Comparison of ENCODE assay signal across 8 cellular contexts in the genomic region with DNA sequence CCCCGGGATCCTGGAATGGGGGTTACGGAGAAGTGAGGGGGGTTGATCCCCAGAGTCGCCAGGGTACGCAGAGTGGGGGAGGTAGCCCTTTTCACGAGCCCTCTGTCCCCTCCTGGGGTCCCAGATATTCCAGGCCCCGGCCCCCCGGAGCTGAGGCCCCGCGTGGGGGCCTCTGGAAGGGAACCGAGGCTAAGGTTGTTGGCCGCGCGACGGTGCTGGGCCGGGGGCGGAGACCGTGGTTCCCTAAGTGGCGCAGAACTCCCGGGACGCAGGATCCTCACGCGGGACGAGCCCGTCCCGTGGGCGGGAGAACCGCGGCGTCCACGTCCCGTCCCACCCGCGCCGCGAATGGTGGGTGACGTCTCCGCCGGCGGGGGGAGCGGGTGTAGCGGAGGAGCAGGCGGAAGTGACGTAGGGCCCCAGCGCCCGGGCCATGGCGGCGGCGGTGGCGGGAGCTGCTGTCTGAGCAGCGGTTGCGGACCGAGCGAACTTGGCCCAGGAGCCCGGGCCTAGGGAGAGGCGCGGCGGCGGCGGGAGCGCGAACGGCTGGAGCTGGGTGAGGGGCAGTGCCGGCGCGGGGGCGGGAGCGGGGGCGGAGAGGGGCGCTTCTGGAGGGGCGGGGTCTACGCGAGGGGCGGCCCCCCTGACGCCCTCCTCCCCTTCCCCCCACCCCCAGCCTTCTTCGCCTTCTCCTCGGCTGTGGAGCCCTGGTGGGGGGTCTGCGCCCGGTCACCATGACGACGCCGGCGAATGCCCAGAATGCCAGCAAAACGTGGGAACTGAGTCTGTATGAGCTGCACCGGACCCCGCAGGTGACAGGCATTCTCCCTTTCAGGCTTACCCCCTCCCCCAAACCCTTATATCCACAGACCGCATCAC. TPM values are rescaled to one million over a fixed set of nuclear protein-coding genes. Genes with fewer than 3 reads are reported as not detected.
DNase-seq lines count a peak whose midpoint lies in the region; ATAC-seq and TF ChIP-seq lines count a peak whose summit lies in the region.

Gene RING1 (plus strand): TSS at position 412 of the 879 bp plus-strand sequence. CDS start 323 bp downstream, at position 735.

- peaks cover 20% of the 10 kb centered on the region for H3K27me3 Mint-ChIP-seq in CD4-positive, CD25-positive, alpha-beta regulatory T cell

- peak; percentile 87 to 89 (median 88) for DNase-seq in CD4-positive, CD25-positive, alpha-beta regulatory T cell
- DNase-seq in MM.1S, result peak; percentile 72
- DNase-seq in T-helper 1 cell, result peak; percentile 77 to 90 (median 85)
- peak; percentile 96 for DNase-seq in adipocyte (ENCODE audit: low read depth)
- DNase-seq in cardiac septum (ENCODE audit: low spot score), result peak; percentile 95
- peak; percentile 69 to 78 for DNase-seq in trophoblast cell
- peak; percentile 86 to 95 for DNase-seq in tibial artery

- no CpG with 5 or more reads among the region's 86 CpGs for WGBS in trophoblast cell (ENCODE audit: extremely low coverage, insufficient coverage, insufficient read length)

- H4K8ac ChIP-seq in trophoblast cell (ENCODE audit: low read depth, low read length), result peak within 1 kb of the TSS; percentile 86

- peak within 1 kb of the TSS; percentile 75 for H3K18ac ChIP-seq in trophoblast cell (ENCODE audit: low read length)

- peak within 1 kb of the TSS; percentile 71 for H3K4ac ChIP-seq in trophoblast cell (ENCODE audit: low read depth, low read length)

- intact Hi-C loops in cardiac septum (cut with DNase I), result no loop called here
- intact Hi-C loops in tibial artery (cut with DNase I; ENCODE audit: low total_unique reads), result no loop called here

- no peaks in the 10 kb centered on the region for H3K9me3 ChIP-seq in CD4-positive, CD25-positive, alpha-beta regulatory T cell (ENCODE audit: control insufficient read depth in 2 of 2, low read length in 2 of 2)
- H3K9me3 ChIP-seq in MM.1S (replicated peaks; ENCODE audit: insufficient read depth, low read length) (no peaks in the 10 kb centered on the region), adipocyte (ENCODE audit: control insufficient read depth, low read length) (no peaks in the 10 kb centered on the region), trophoblast cell (ENCODE audit: insufficient read depth, low read depth, low read length) (peaks cover 7% of the 10 kb centered on the region), tibial artery (no peaks in the 10 kb centered on the region)

- no peaks in the 10 kb centered on the region for H3K27me3 ChIP-seq in CD4-positive, CD25-positive, alpha-beta regulatory T cell (ENCODE audit: control insufficient read depth, insufficient read depth, low read length)
- H3K27me3 ChIP-seq in MM.1S (replicated peaks; ENCODE audit: insufficient read depth, low read length) (no peaks in the 10 kb centered on the region), adipocyte (replicated peaks; ENCODE audit: control insufficient read depth, insufficient read depth, low read length) (no peaks in the 10 kb centered on the region), trophoblast cell (ENCODE audit: insufficient read depth, low read length) (peaks cover 2% of the 10 kb centered on the region), tibial artery (no peaks in the 10 kb centered on the region)

- peak within 1 kb of the TSS; percentile 93 for H4K91ac ChIP-seq in trophoblast cell (ENCODE audit: low read depth, low read length)

- H3K9ac ChIP-seq in MM.1S (ENCODE audit: low read length) (peak within 1 kb of the TSS; percentile 94), adipocyte (ENCODE audit: low read length) (peak within 1 kb of the TSS; percentile 99), trophoblast cell (ENCODE audit: low read length) (peak within 1 kb of the TSS; percentile 90)

- peak within 1 kb of the TSS; percentile 87 for H2BK5ac ChIP-seq in trophoblast cell (ENCODE audit: low read depth, low read length, poor library complexity)

- ATAC-seq in CD4-positive, CD25-positive, alpha-beta regulatory T cell (ENCODE audit: low read depth in 2 of 2), result peak; percentile 62 to 67
- ATAC-seq in GM19397 (IDR thresholded peaks at IDR 0.05; ENCODE audit: unreplicated experiment), result peak; percentile 65

- H3K14ac ChIP-seq in trophoblast cell (ENCODE audit: low read length), result peak within 1 kb of the TSS; percentile 84

- no peak within 1 kb of the TSS for H3K23ac ChIP-seq in trophoblast cell (ENCODE audit: low read length)

- peak within 1 kb of the TSS; percentile 90 for H3K27ac ChIP-seq in CD4-positive, CD25-positive, alpha-beta regulatory T cell (ENCODE audit: insufficient read depth, low read length, poor library complexity, severe bottlenecking)
- H3K27ac ChIP-seq in MM.1S (ENCODE audit: low read length) (peak within 1 kb of the TSS; percentile 52; the same call in 1 of the 2 replicates), trophoblast cell (ENCODE audit: low read depth, low read length) (peak within 1 kb of the TSS; percentile 67), tibial artery (peak within 1 kb of the TSS; percentile 93 to 97)

- H2BK120ac ChIP-seq in trophoblast cell (ENCODE audit: insufficient read depth, low read length, poor library complexity), result peak within 1 kb of the TSS; percentile 84

- no peak for TF ChIP-seq CTCF in MM.1S (IDR thresholded peaks at IDR 0.05; ENCODE audit: low read length)
- TF ChIP-seq CTCF in tibial artery (IDR thresholded peaks at IDR 0.05), result no peak

- peaks cover 0 to 7% (median 0%) of the 10 kb centered on the region in 7 donors for H3K9me3 Mint-ChIP-seq in CD4-positive, CD25-positive, alpha-beta regulatory T cell

- peak within 1 kb of the TSS; percentile 88 to 97 (median 95) for H3K27ac Mint-ChIP-seq in CD4-positive, CD25-positive, alpha-beta regulatory T cell

- peaks cover 27% of the 10 kb centered on the region for H3K36me3 Mint-ChIP-seq in CD4-positive, CD25-positive, alpha-beta regulatory T cell

- no peak within 1 kb of the TSS for H2BK12ac ChIP-seq in trophoblast cell (ENCODE audit: low read length)

- peak within 1 kb of the TSS; percentile 80 for H3K4me3 ChIP-seq in CD4-positive, CD25-positive, alpha-beta regulatory T cell (ENCODE audit: low read depth, low read length)
- H3K4me3 ChIP-seq in MM.1S (ENCODE audit: low read length) (peak within 1 kb of the TSS; percentile 81), adipocyte (ENCODE audit: low read length) (peak within 1 kb of the TSS; percentile 95), trophoblast cell (ENCODE audit: low read depth, low read length) (peak within 1 kb of the TSS; percentile 87), tibial artery (peak within 1 kb of the TSS; percentile 73 to 79)

- H3K9me2 ChIP-seq in MM.1S (replicated peaks; ENCODE audit: insufficient read depth, low read length), result no peaks in the 10 kb centered on the region

- H3K4me3 Mint-ChIP-seq in CD4-positive, CD25-positive, alpha-beta regulatory T cell, result peak within 1 kb of the TSS; percentile 88 to 97 (median 94)

- H3K36me3 ChIP-seq in CD4-positive, CD25-positive, alpha-beta regulatory T cell (ENCODE audit: control insufficient read depth, insufficient read depth, low read length), result peaks cover 23% of the 10 kb centered on the region
- H3K36me3 ChIP-seq in MM.1S (replicated peaks; ENCODE audit: insufficient read depth, low read length) (no peaks in the 10 kb centered on the region), adipocyte (ENCODE audit: control insufficient read depth, insufficient read depth, low read length, severe bottlenecking) (peaks cover 25% of the 10 kb centered on the region), trophoblast cell (ENCODE audit: control insufficient read depth in 1 of 2, insufficient read depth in 2 of 2, low read length in 2 of 2) (peaks cover 19 to 24% of the 10 kb centered on the region in 2 experiments), tibial artery (peaks cover 4 to 36% (median 27%) of the 10 kb centered on the region in 3 donors)

- H3K4me2 ChIP-seq in MM.1S (ENCODE audit: low read depth, low read length) (peak within 1 kb of the TSS; percentile 91), trophoblast cell (ENCODE audit: low read length) (peak within 1 kb of the TSS; percentile 97)

- peaks cover 11% of the 10 kb centered on the region; the same call in 1 of the 2 replicates for H3F3A ChIP-seq in MM.1S (ENCODE audit: insufficient read depth, low read length)

- peak within 1 kb of the TSS; percentile 38 for H2AK5ac ChIP-seq in trophoblast cell (ENCODE audit: low read length)

- peak within 1 kb of the TSS; percentile 90 for H4K12ac ChIP-seq in trophoblast cell (ENCODE audit: low read depth, low read length)

- H4K20me1 ChIP-seq in MM.1S (ENCODE audit: insufficient read depth, low read length), result no peaks in the 10 kb centered on the region

- H3K79me2 ChIP-seq in MM.1S (ENCODE audit: low read length) (no peaks in the 10 kb centered on the region), trophoblast cell (ENCODE audit: control insufficient read depth, insufficient read depth, low read length, poor library complexity) (peaks cover 10% of the 10 kb centered on the region)

- H3K4me1 ChIP-seq in CD4-positive, CD25-positive, alpha-beta regulatory T cell (ENCODE audit: control insufficient read depth, insufficient read depth, low read length, poor library complexity, severe bottlenecking), result peaks cover 47% of the 10 kb centered on the region
- H3K4me1 ChIP-seq in MM.1S (ENCODE audit: low read length) (peaks cover 22% of the 10 kb centered on the region), adipocyte (ENCODE audit: control insufficient read depth, insufficient read depth, low read length) (peaks cover 43% of the 10 kb centered on the region), trophoblast cell (ENCODE audit: control insufficient read depth in 1 of 2, insufficient read depth in 2 of 2, low read length in 2 of 2) (peaks cover 11 to 31% of the 10 kb centered on the region in 2 experiments), tibial artery (peaks cover 0 to 47% (median 40%) of the 10 kb centered on the region in 4 donors)

- peak within 1 kb of the TSS; percentile 83 for H2AFZ ChIP-seq in MM.1S (ENCODE audit: low read length)
- H2AFZ ChIP-seq in trophoblast cell (ENCODE audit: insufficient read depth, low read length, poor library complexity), result peak within 1 kb of the TSS; percentile 95

- peaks cover 14 to 67% (median 43%) of the 10 kb centered on the region in 4 donors for H3K4me1 Mint-ChIP-seq in CD4-positive, CD25-positive, alpha-beta regulatory T cell

- H3K79me1 ChIP-seq in trophoblast cell (ENCODE audit: low read length), result peaks cover 15% of the 10 kb centered on the region

RNA-seq across cellular contexts. Expression of gene RING1, which starts in this region (rescaled TPM):
- 34.2 TPM for total RNA-seq in CD4-positive, CD25-positive, alpha-beta regulatory T cell
- polyA plus RNA-seq in CD4-positive, CD25-positive, alpha-beta regulatory T cell, result 1 to 10 TPM; 4.9 to 6.3 (median 5.5) TPM
- 24.5 TPM for total RNA-seq in cardiac septum
- polyA plus RNA-seq in trophoblast cell (2013), result 27.7 and 28.0 TPM in 2 replicates

Comparison
In these comparisons a context has a peak if more than half of its experiments do, and no peak if none do; other contexts are left out.
1. Peak in every context shown above with its lines: DNase-seq, ATAC-seq, H3K4me3 ChIP-seq and H3K27ac ChIP-seq.